In the genomic region with DNA sequence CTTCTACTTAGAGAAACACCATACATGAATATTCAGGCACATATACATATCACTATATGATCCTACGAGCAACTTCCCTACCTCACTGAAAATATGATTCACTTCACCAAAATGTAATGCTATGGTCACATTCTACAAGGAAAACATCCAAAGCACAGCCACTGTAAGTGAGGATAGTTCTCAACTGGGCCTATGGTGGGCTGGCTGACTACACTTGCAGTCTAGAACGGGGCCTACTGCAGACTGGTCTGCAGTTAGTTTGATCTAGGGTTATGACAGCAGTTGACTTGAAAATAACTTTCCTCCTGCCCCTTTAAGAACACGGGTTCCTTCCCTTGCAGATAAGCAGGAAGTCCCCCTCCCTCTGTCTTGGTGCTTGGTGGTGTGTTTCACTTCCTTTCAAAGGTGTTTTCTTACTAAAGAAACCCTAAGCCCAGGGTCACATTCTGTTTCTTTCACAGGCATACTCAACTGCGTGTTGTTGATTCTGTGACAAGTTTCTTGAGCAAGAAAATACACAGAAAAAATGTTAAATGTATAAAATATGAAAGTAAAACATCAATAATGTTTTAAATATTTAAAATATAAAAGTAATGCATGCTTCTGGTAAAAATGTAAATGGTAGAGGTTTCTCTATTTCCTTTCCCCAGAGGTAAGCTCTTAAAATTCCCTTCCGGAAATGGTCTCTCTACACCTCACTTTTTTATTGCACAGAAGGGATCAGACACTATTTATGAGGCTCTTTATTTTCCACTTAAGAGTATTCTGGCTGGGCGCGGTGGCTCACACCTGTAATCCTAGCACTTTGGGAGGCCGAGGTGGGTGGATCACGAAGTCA, we compare ENCODE assay signal across 8 cellular contexts.
DNase-seq lines count a peak whose midpoint lies in the region; ATAC-seq and TF ChIP-seq lines count a peak whose summit lies in the region.

No MANE protein-coding gene starts in this region.

- peak; percentile 56 for ATAC-seq in GM19025 (IDR thresholded peaks at IDR 0.05; ENCODE audit: low read depth, unreplicated experiment)
- ATAC-seq in HG03095 (IDR thresholded peaks at IDR 0.05; ENCODE audit: unreplicated experiment): peak; percentile 67

- TF ChIP-seq CTCF in tibial artery (IDR thresholded peaks at IDR 0.05): no peak

- peaks cover 0 to 16% (median 0%) of the 10 kb centered on the region in 4 donors for H3K4me1 ChIP-seq in tibial artery

- H3K27me3 ChIP-seq in tibial artery: no peaks in the 10 kb centered on the region

- H3K27ac ChIP-seq in tibial artery: peak overlapping the region; percentile 45 to 54

- H3K9me3 ChIP-seq in tibial artery: no peaks in the 10 kb centered on the region

- intact Hi-C loops in tibial artery (cut with DNase I; ENCODE audit: low total_unique reads): no loop called here

- peak; percentile 10 for DNase-seq in AG08395 (ENCODE audit: low spot score)
- peak; percentile 12 for DNase-seq in RKO (ENCODE audit: low spot score)
- DNase-seq in amniotic epithelial cell (ENCODE audit: low read depth): peak; percentile 67
- DNase-seq in left kidney (ENCODE audit: low read depth, low spot score): peak; percentile 63
- DNase-seq in tibial artery: no peak
- no peak for DNase-seq in NCI-H526 treated with DMSO at 0.1 percent for 48 hours (lab: John Stamatoyannopoulos, UW)

- no peak overlapping the region for H3K4me3 ChIP-seq in tibial artery

- H3K36me3 ChIP-seq in tibial artery: no peaks in the 10 kb centered on the region

Comparison
In these comparisons a context has a peak if more than half of its experiments do, and no peak if none do; other contexts are left out.
1. DNase-seq: peak in AG08395 (single experiment), RKO (single experiment), amniotic epithelial cell (single experiment) and left kidney (single experiment); none in tibial artery (0 of 2) and NCI-H526 treated with DMSO at 0.1 percent for 48 hours (single experiment).